ENCODE assay signal across 1 cellular context in the genomic region with DNA sequence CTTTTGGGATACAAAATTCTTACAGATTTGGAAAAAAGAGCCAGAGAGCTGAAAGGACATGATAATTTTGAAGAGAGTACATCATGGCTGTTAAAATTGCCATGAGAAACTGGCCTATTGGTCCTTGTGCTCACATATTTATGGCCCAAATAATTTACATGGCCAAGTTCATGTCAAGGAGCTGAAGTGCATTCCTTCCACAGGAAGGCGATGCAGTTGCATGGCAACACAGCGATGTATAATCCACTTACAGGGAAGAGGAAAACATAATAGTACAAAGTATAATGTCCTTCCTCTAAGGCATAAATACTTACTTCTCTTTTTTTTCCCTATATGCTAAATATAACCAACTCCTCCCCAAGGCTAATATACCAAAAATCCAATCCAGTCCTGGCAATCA.
TF ChIP-seq lines count a peak whose summit lies in the region.

No MANE protein-coding gene starts in this region.

TF ChIP-seq in GM23338, 12 proteins besides CTCF, POLR2A, EP300 and RAD21 (continued from another document):
- TF ChIP-seq, protein P1, sequence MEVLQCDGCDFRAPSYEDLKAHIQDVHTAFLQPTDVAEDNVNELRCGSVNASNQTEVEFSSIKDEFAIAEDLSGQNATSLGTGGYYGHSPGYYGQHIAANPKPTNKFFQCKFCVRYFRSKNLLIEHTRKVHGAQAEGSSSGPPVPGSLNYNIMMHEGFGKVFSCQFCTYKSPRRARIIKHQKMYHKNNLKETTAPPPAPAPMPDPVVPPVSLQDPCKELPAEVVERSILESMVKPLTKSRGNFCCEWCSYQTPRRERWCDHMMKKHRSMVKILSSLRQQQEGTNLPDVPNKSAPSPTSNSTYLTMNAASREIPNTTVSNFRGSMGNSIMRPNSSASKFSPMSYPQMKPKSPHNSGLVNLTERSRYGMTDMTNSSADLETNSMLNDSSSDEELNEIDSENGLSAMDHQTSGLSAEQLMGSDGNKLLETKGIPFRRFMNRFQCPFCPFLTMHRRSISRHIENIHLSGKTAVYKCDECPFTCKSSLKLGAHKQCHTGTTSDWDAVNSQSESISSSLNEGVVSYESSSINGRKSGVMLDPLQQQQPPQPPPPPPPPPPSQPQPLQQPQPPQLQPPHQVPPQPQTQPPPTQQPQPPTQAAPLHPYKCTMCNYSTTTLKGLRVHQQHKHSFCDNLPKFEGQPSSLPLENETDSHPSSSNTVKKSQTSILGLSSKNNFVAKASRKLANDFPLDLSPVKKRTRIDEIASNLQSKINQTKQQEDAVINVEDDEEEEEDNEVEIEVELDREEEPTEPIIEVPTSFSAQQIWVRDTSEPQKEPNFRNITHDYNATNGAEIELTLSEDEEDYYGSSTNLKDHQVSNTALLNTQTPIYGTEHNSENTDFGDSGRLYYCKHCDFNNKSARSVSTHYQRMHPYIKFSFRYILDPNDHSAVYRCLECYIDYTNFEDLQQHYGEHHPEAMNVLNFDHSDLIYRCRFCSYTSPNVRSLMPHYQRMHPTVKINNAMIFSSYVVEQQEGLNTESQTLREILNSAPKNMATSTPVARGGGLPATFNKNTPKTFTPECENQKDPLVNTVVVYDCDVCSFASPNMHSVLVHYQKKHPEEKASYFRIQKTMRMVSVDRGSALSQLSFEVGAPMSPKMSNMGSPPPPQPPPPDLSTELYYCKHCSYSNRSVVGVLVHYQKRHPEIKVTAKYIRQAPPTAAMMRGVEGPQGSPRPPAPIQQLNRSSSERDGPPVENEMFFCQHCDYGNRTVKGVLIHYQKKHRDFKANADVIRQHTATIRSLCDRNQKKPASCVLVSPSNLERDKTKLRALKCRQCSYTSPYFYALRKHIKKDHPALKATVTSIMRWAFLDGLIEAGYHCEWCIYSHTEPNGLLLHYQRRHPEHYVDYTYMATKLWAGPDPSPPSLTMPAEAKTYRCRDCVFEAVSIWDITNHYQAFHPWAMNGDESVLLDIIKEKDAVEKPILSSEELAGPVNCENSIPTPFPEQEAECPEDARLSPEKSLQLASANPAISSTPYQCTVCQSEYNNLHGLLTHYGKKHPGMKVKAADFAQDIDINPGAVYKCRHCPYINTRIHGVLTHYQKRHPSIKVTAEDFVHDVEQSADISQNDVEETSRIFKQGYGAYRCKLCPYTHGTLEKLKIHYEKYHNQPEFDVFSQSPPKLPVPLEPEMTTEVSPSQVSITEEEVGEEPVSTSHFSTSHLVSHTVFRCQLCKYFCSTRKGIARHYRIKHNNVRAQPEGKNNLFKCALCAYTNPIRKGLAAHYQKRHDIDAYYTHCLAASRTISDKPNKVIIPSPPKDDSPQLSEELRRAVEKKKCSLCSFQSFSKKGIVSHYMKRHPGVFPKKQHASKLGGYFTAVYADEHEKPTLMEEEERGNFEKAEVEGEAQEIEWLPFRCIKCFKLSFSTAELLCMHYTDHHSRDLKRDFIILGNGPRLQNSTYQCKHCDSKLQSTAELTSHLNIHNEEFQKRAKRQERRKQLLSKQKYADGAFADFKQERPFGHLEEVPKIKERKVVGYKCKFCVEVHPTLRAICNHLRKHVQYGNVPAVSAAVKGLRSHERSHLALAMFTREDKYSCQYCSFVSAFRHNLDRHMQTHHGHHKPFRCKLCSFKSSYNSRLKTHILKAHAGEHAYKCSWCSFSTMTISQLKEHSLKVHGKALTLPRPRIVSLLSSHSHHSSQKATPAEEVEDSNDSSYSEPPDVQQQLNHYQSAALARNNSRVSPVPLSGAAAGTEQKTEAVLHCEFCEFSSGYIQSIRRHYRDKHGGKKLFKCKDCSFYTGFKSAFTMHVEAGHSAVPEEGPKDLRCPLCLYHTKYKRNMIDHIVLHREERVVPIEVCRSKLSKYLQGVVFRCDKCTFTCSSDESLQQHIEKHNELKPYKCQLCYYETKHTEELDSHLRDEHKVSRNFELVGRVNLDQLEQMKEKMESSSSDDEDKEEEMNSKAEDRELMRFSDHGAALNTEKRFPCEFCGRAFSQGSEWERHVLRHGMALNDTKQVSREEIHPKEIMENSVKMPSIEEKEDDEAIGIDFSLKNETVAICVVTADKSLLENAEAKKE (CRISPR knock-in tag; IDR thresholded peaks at IDR 0.05): no peak
- no peak for TF ChIP-seq STAT1 (IDR thresholded peaks at IDR 0.05; ENCODE audit: unreplicated experiment)
- TF ChIP-seq ZNF114 (CRISPR knock-in tag; IDR thresholded peaks at IDR 0.05): no peak
